16 cellular contexts compared by ENCODE assay signal in the genomic region with DNA sequence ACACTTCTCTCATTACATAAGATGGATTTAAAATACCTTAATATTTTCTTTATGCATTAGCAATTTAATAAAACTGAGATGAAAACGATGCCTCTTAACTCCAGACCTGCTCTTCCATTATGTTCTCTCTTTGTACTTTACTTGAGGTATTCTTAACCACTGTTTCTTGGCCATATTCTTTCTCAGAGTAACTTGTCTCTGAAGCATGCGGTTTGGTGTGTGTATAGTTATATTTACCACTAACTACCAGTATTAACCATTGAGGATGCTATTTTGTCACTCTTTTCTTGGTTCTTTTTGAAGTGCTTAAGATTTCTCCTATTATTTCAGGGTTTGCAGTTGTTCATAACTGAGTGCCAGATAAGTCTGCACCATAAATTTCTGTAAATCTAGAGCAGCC.
"Had no signal": no experiment of that assay in that cellular context is flagged by ENCODE, and none has a peak within 500 bp of the region (broad histone marks: within the 10 kb centered on the region; RNA-seq: fewer than 3 reads in every experiment).

No MANE protein-coding gene starts in this region.

- H3K4me3 ChIP-seq: body of pancreas, coronary artery, esophagus muscularis mucosa, lung, pancreas had no signal

- H3K4me3 Mint-ChIP-seq: activated naive CD4-positive, alpha-beta T cell treated with anti-CD3 and anti-CD28 coated beads, Interleukin-2, amount 50 U/mL, for 24 hours; activated T-cell treated with anti-CD3 and anti-CD28 coated beads, Interleukin-2, amount 50 U/mL, for 4 hours; T-helper 2 cell treated with Interferon-gamma antibody and Interleukin-4, amounts not matched to agents 5 μg/mL and 100 μg/mL, for 36 hours had no signal

- H3K27ac ChIP-seq: body of pancreas, coronary artery, esophagus muscularis mucosa, pancreas had no signal

- FAIRE-seq: pancreas had no signal

- H3K9me3 ChIP-seq: body of pancreas, esophagus muscularis mucosa, pancreas had no signal

- H3K4me1 ChIP-seq: body of pancreas, pancreas had no signal

- DNase-seq: activated CD4-positive, alpha-beta T cell treated with anti-CD3 and anti-CD28 coated beads, Interleukin-2, amount 50 U/mL, for 1 hour; activated CD4-positive, CD25-positive, alpha-beta regulatory T cell; activated effector memory CD4-positive, alpha-beta T cell treated with anti-CD3 and anti-CD28 coated beads, Interleukin-2, amount 50 U/mL, for 16 hours; activated T-cell treated with anti-CD3 and anti-CD28 coated beads, Interleukin-2, amount 50 U/mL, for 4 hours; amygdala; body of pancreas; central memory CD4-positive, alpha-beta T cell; islet precursor cell; pancreas; stimulated activated CD4-positive, alpha-beta T cell treated with anti-CD3 and anti-CD28 coated beads, Interleukin-12 subunit alpha, Interleukin-12 subunit beta, amount 100 ng/mL, for 4 hours; stimulated activated CD4-positive, alpha-beta T cell treated with anti-CD3 and anti-CD28 coated beads, Interleukin-2, amount 100 ng/mL, for 24 hours had no signal

- ATAC-seq: activated T-cell treated with anti-CD3 and anti-CD28 coated beads, Interleukin-2, amount 50 U/mL, for 4 hours; body of pancreas; pancreas had no signal

- H3K27me3 ChIP-seq: body of pancreas, esophagus muscularis mucosa, pancreas had no signal

- H3K27ac Mint-ChIP-seq: activated naive CD4-positive, alpha-beta T cell treated with anti-CD3 and anti-CD28 coated beads, Interleukin-2, amount 50 U/mL, for 24 hours; T-helper 2 cell treated with Interferon-gamma antibody and Interleukin-4, amounts not matched to agents 5 μg/mL and 100 μg/mL, for 36 hours had no signal

- H3K27me3 Mint-ChIP-seq: activated naive CD4-positive, alpha-beta T cell treated with anti-CD3 and anti-CD28 coated beads, Interleukin-2, amount 50 U/mL, for 24 hours had no signal

- H3K36me3 ChIP-seq: pancreas had no signal

- H3K9me3 Mint-ChIP-seq: activated naive CD4-positive, alpha-beta T cell treated with anti-CD3 and anti-CD28 coated beads, Interleukin-2, amount 50 U/mL, for 24 hours; activated T-cell treated with anti-CD3 and anti-CD28 coated beads, Interleukin-2, amount 50 U/mL, for 4 hours; T-helper 2 cell treated with Interferon-gamma antibody and Interleukin-4, amounts not matched to agents 5 μg/mL and 100 μg/mL, for 36 hours had no signal
